31 cellular contexts compared by ENCODE assay signal in the genomic region with DNA sequence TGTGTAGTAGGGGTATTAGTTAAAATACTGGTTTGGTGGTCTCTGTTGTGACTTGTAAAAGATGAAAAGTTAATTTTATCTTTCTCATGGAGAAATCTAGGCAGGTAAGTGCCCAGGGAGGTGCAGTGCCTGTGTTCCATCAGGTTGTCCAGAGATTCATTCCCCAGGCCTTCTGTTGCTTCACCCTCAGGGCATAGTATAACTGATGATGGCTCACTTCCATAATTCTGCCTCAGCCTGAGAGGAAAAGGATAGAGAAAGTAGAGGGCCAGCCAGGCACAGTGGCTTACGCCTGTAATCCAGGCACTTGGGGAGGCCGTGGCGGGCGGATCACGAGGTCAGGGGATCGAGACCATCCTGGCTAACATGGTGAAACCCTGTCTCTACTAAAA.
DNase-seq lines count a peak whose midpoint lies in the region; ATAC-seq and TF ChIP-seq lines count a peak whose summit lies in the region.
"Had no signal": no experiment of that assay in that cellular context is flagged by ENCODE, and none has a peak within 500 bp of the region (broad histone marks: within the 10 kb centered on the region; RNA-seq: fewer than 3 reads in every experiment).

No MANE protein-coding gene starts in this region.

- CTCF ChIA-PET in SK-N-SH (lab: Yijun Ruan, JAX) = no interaction called here

- peaks cover 60% of the 10 kb centered on the region for H3K79me2 ChIP-seq in SK-N-SH (ENCODE audit: insufficient read depth)
- no peaks in the 10 kb centered on the region for H3K79me2 ChIP-seq in smooth muscle cell (ENCODE audit: low read depth)

- H3K9me3 ChIP-seq in SK-N-SH = peaks cover 15% of the 10 kb centered on the region; the same call in 1 of the 2 replicates
- H3K9me3 ChIP-seq in smooth muscle cell (replicated peaks; ENCODE audit: low read depth) = peaks cover 7% of the 10 kb centered on the region
- H3K9me3 ChIP-seq: prostate gland, right lobe of liver had no signal

- peaks cover 16 to 39% of the 10 kb centered on the region in 2 experiments for H3K4me1 ChIP-seq in SK-N-SH (ENCODE audit: control insufficient read depth in 1 of 2, insufficient read depth in 2 of 2, low read depth in 1 of 2, low read length in 1 of 2)
- peaks cover 7% of the 10 kb centered on the region for H3K4me1 ChIP-seq in smooth muscle cell (ENCODE audit: low read depth)
- H3K4me1 ChIP-seq: foreskin keratinocyte, heart left ventricle, prostate gland, right lobe of liver had no signal

- H3K4me3 ChIP-seq in SK-N-SH (ENCODE audit: low read depth in 2 of 2, low read length in 1 of 2) = peak overlapping the region in 1 of 2 experiments; percentile 54; a peak in 2 of 4 replicates
- no peak overlapping the region for H3K4me3 ChIP-seq in smooth muscle cell
- H3K4me3 ChIP-seq: cardiac muscle cell, GM12878, heart left ventricle, PC-9, prostate gland, right lobe of liver, transverse colon had no signal

- H3K9ac ChIP-seq in SK-N-SH = peak overlapping the region; percentile 78
- no peak overlapping the region for H3K9ac ChIP-seq in smooth muscle cell (ENCODE audit: low read depth)

- H3K36me3 ChIP-seq in SK-N-SH (replicated peaks in 1 of 2; ENCODE audit: control insufficient read depth in 1 of 2, insufficient read depth in 2 of 2, low read length in 1 of 2) (peaks cover 0 to 24% of the 10 kb centered on the region in 2 experiments), smooth muscle cell (ENCODE audit: low read depth) (no peaks in the 10 kb centered on the region)
- H3K36me3 ChIP-seq: cardiac muscle cell, heart left ventricle, prostate gland, right lobe of liver, transverse colon had no signal

- WGBS in SK-N-SH (ENCODE audit: low lambda C conversion rate) = 100% methylated on average over 6 of the region's 6 CpGs
- 96% methylated on average over 6 of the region's 6 CpGs for WGBS in smooth muscle cell (ENCODE audit: low lambda C conversion rate)

- H3K27me3 ChIP-seq in SK-N-SH (ENCODE audit: insufficient read depth) (no peaks in the 10 kb centered on the region), smooth muscle cell (ENCODE audit: low read depth) (no peaks in the 10 kb centered on the region)
- H3K27me3 ChIP-seq: cardiac muscle cell, foreskin keratinocyte, heart left ventricle, right lobe of liver, transverse colon had no signal

- DNase-seq in GM04503 (ENCODE audit: low read depth) (peak; percentile 51), SK-N-SH (no peak), fibroblast of peridontal ligament (ENCODE audit: extremely low read depth) (peak; percentile 32), smooth muscle cell (lab: John Stamatoyannopoulos, UW; ENCODE audit: unreplicated experiment) (no peak), iPS-NIHi7 (ENCODE audit: extremely low spot score) (no peak), left cardiac atrium (no peak)
- DNase-seq in activated naive CD4-positive, alpha-beta T cell treated with anti-CD3 and anti-CD28 coated beads, Interleukin-2, amount 50 U/mL, for 16 hours = no peak
- DNase-seq: activated CD4-positive, alpha-beta T cell treated with anti-CD3 and anti-CD28 coated beads for 4 hours; activated T-cell treated with anti-CD3 and anti-CD28 coated beads for 4 hours; anterior cingulate cortex; Calu3; CD4-positive, CD25-positive, alpha-beta regulatory T cell; DMS79 treated with DMSO at 0.1 percent for 48 hours; effector CD4-positive, alpha-beta T cell; foreskin keratinocyte; heart left ventricle; left ventricle myocardium superior; NCI-H1417; NCI-H2029 treated with DMSO at 0.1 percent for 48 hours; NCI-H526; PC-9; right lobe of liver; stimulated activated CD4-positive, alpha-beta T cell treated with anti-CD3 and anti-CD28 coated beads, Interleukin-4, amount 100 ng/mL, for 4 hours; T-helper 9 cell; transverse colon; WERI-Rb-1 had no signal

- no peak overlapping the region for H2AFZ ChIP-seq in SK-N-SH (ENCODE audit: low read depth)
- H2AFZ ChIP-seq in smooth muscle cell (ENCODE audit: low read depth) = no peak overlapping the region
- H2AFZ ChIP-seq: PC-9 had no signal

- no peak for TF ChIP-seq EP300 in SK-N-SH (IDR thresholded peaks at IDR 0.05; ENCODE audit: borderline replicate concordance in 1 of 2, low read depth in 1 of 2, low read length in 1 of 2)

- no peak for TF ChIP-seq CTCF in SK-N-SH (IDR thresholded peaks at IDR 0.05)
- TF ChIP-seq CTCF in smooth muscle cell (IDR thresholded peaks at IDR 0.05; ENCODE audit: borderline replicate concordance, insufficient read depth, poor library complexity, severe bottlenecking) = no peak

- H4K20me1 ChIP-seq in SK-N-SH (ENCODE audit: insufficient read depth) (no peaks in the 10 kb centered on the region), smooth muscle cell (ENCODE audit: low read depth) (no peaks in the 10 kb centered on the region)

- intact Hi-C loops in left cardiac atrium (cut with DNase I) = no loop called here

- peak overlapping the region; percentile 73 for H3K4me2 ChIP-seq in SK-N-SH
- peak overlapping the region; percentile 23 for H3K4me2 ChIP-seq in smooth muscle cell
- H3K4me2 ChIP-seq: PC-9 had no signal

- ATAC-seq in left cardiac atrium = no peak
- ATAC-seq: activated naive CD4-positive, alpha-beta T cell treated with anti-CD3 and anti-CD28 coated beads, Interleukin-2, amount 50 U/mL, for 72 hours; foreskin keratinocyte; GM12878; heart left ventricle; left ventricle myocardium superior; right lobe of liver; Right ventricle myocardium inferior had no signal

- H3K9me2 ChIP-seq in SK-N-SH = no peaks in the 10 kb centered on the region

- H3K27ac ChIP-seq in SK-N-SH (ENCODE audit: low read depth in 2 of 2, low read length in 1 of 2) = peak overlapping the region; percentile 64 to 96
- H3K27ac ChIP-seq in smooth muscle cell (ENCODE audit: low read depth) = peak overlapping the region; percentile 73
- H3K27ac ChIP-seq: cardiac muscle cell, foreskin keratinocyte, heart left ventricle, PC-9, prostate gland, right lobe of liver, transverse colon, WERI-Rb-1 had no signal

- TF ChIP-seq RAD21 in SK-N-SH (IDR thresholded peaks at IDR 0.05; ENCODE audit: low read length) = no peak

- H3F3A ChIP-seq in SK-N-SH (replicated peaks; ENCODE audit: insufficient read depth) = peaks cover 73% of the 10 kb centered on the region
- H3F3A ChIP-seq in smooth muscle cell (ENCODE audit: low read depth) = peaks cover 14% of the 10 kb centered on the region

- POLR2A ChIA-PET in SK-N-SH (lab: Yijun Ruan, JAX) = no interaction called here

TF ChIP-seq in SK-N-SH, 30 proteins besides CTCF, POLR2A, EP300 and RAD21 (continues in another document):
- TF ChIP-seq, protein P1, sequence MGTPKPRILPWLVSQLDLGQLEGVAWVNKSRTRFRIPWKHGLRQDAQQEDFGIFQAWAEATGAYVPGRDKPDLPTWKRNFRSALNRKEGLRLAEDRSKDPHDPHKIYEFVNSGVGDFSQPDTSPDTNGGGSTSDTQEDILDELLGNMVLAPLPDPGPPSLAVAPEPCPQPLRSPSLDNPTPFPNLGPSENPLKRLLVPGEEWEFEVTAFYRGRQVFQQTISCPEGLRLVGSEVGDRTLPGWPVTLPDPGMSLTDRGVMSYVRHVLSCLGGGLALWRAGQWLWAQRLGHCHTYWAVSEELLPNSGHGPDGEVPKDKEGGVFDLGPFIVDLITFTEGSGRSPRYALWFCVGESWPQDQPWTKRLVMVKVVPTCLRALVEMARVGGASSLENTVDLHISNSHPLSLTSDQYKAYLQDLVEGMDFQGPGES (IDR thresholded peaks at IDR 0.05; ENCODE audit: low read depth, low read length) = no peak
- TF ChIP-seq GABPA (IDR thresholded peaks at IDR 0.05; ENCODE audit: low read depth) (no peak), ELF1 (IDR thresholded peaks at IDR 0.05) (no peak), RFX5 (IDR thresholded peaks at IDR 0.05; ENCODE audit: low read length) (no peak), POLR2AphosphoS5 (IDR thresholded peaks at IDR 0.05; ENCODE audit: low read depth, low read length) (no peak), YY1 (IDR thresholded peaks at IDR 0.05; ENCODE audit: low read depth) (no peak), JUND (IDR thresholded peaks at IDR 0.05) (no peak)
- TF ChIP-seq, protein P2, sequence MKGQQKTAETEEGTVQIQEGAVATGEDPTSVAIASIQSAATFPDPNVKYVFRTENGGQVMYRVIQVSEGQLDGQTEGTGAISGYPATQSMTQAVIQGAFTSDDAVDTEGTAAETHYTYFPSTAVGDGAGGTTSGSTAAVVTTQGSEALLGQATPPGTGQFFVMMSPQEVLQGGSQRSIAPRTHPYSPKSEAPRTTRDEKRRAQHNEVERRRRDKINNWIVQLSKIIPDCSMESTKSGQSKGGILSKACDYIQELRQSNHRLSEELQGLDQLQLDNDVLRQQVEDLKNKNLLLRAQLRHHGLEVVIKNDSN (IDR thresholded peaks at IDR 0.05; ENCODE audit: borderline replicate concordance, low read depth) = no peak
- TF ChIP-seq, protein P3, sequence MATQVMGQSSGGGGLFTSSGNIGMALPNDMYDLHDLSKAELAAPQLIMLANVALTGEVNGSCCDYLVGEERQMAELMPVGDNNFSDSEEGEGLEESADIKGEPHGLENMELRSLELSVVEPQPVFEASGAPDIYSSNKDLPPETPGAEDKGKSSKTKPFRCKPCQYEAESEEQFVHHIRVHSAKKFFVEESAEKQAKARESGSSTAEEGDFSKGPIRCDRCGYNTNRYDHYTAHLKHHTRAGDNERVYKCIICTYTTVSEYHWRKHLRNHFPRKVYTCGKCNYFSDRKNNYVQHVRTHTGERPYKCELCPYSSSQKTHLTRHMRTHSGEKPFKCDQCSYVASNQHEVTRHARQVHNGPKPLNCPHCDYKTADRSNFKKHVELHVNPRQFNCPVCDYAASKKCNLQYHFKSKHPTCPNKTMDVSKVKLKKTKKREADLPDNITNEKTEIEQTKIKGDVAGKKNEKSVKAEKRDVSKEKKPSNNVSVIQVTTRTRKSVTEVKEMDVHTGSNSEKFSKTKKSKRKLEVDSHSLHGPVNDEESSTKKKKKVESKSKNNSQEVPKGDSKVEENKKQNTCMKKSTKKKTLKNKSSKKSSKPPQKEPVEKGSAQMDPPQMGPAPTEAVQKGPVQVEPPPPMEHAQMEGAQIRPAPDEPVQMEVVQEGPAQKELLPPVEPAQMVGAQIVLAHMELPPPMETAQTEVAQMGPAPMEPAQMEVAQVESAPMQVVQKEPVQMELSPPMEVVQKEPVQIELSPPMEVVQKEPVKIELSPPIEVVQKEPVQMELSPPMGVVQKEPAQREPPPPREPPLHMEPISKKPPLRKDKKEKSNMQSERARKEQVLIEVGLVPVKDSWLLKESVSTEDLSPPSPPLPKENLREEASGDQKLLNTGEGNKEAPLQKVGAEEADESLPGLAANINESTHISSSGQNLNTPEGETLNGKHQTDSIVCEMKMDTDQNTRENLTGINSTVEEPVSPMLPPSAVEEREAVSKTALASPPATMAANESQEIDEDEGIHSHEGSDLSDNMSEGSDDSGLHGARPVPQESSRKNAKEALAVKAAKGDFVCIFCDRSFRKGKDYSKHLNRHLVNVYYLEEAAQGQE (IDR thresholded peaks at IDR 0.05; ENCODE audit: low read depth, low read length) = no peak

Comparison
In these comparisons a context has a peak if more than half of its experiments do, and no peak if none do; other contexts are left out.
1. DNase-seq: peak in GM04503 (single experiment) and fibroblast of peridontal ligament (single experiment); none in SK-N-SH (single experiment), smooth muscle cell (single experiment), iPS-NIHi7 (single experiment), activated naive CD4-positive, alpha-beta T cell treated with anti-CD3 and anti-CD28 coated beads, Interleukin-2, amount 50 U/mL, for 16 hours (single experiment) and left cardiac atrium (single experiment).